ENCODE assay signal across 9 cellular contexts in the genomic region with DNA sequence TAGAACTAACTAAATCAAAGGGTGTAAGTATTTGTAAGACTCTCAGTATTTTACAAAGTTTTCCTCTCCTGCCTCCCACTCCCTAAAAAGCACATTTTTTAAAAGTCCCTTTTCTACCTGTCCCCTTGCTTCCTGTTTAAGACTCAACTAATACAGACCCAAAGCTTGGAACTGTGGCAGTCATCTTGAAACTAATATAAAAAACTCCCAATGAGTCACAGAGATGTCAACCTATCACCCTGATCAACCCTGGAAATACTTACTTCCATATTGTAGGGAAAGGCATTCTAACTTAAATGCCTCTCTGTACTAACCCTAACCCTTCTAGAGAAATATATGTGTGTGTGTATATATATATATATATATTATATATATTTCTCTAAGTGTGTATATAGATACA.
"Had no signal": no experiment of that assay in that cellular context is flagged by ENCODE, and none has a peak within 500 bp of the region (broad histone marks: within the 10 kb centered on the region; RNA-seq: fewer than 3 reads in every experiment).

No MANE protein-coding gene starts in this region.

- DNase-seq: activated B cell treated with CpG ODN at 0.5 μM for 24 hours; activated CD4-positive, alpha-beta T cell treated with anti-CD3 and anti-CD28 coated beads, Interleukin-2, amount 10 ng/mL, durations not matched to agents 7 days and 5 days; activated effector memory CD4-positive, alpha-beta T cell treated with anti-CD3 and anti-CD28 coated beads, Interleukin-2, amount 50 U/mL, for 16 hours; activated T-cell treated with anti-CD3 and anti-CD28 coated beads, Interleukin-2, amount 50 U/mL, for 1 hour; hippocampal formation; psoas muscle had no signal

- H3K27ac ChIP-seq: ascending aorta, psoas muscle, thoracic aorta had no signal

- ATAC-seq: psoas muscle, sciatic nerve had no signal
